In the genomic region with DNA sequence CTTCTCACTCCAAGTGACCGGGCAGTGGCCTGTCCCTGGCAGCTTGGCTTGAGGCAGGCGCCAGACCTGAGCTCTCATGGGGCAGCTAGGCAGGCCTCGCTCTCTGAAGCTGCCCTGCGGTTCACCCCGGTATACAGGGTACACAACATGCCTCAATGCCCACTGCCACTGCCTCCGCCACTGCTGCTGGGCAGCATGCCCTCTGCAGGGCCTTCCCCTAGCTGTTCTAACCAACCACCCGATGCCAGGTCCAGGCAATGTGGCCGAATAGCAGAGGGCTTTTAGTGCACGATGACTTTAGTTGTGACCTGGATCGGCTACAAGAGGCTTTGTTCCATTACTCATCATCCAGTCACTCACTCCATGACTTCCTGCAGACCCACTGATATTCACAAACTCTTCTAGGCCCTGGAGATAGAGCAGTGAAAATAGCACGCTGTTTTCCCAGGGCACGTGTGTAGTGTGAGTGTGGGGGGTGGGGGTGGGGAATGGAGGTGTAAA, we compare ENCODE assay signal across 8 cellular contexts. TPM values are rescaled to one million over a fixed set of nuclear protein-coding genes. Genes with fewer than 3 reads are reported as not detected.
A peak's percentile ranks its signal among the peaks of the same experiment; 100 is the strongest.
DNase-seq lines count a peak whose midpoint lies in the region; ATAC-seq and TF ChIP-seq lines count a peak whose summit lies in the region.

No MANE protein-coding gene starts in this region.

- peaks cover 85% of the 10 kb centered on the region for H3K4me1 ChIP-seq in suprapubic skin

- in situ Hi-C loops in brain microvascular endothelial cell (cut with HindIII; ENCODE audit: low pct_ligation_motif_present, low sequenced_read_pairs) = no loop called here

- peak; percentile 91 for DNase-seq in HT1080 (ENCODE audit: low read depth)
- DNase-seq in brain microvascular endothelial cell = peak; percentile 62
- peak; percentile 79 for DNase-seq in islet precursor cell
- DNase-seq in suprapubic skin (ENCODE audit: low spot score in 2 of 2) = no peak
- no peak for DNase-seq in KG1 (lab: John Stamatoyannopoulos, UW)
- DNase-seq in DMS114 treated with DMSO at 0.1 percent for 48 hours (lab: John Stamatoyannopoulos, UW; ENCODE audit: unreplicated experiment) = no peak

- peak overlapping the region; percentile 74 for H3K27ac ChIP-seq in brain microvascular endothelial cell
- H3K27ac ChIP-seq in suprapubic skin = peak overlapping the region; percentile 89

- 51% methylated on average over 12 of the region's 12 CpGs for WGBS in suprapubic skin

- H3K27me3 ChIP-seq in brain microvascular endothelial cell (replicated peaks) (no peaks in the 10 kb centered on the region), suprapubic skin (no peaks in the 10 kb centered on the region)

- H3K4me3 ChIP-seq in brain microvascular endothelial cell (ENCODE audit: low read depth, low read length) (peak overlapping the region; percentile 26), suprapubic skin (peak overlapping the region; percentile 19)

- no peaks in the 10 kb centered on the region for H3K36me3 ChIP-seq in brain microvascular endothelial cell (replicated peaks)
- no peaks in the 10 kb centered on the region for H3K36me3 ChIP-seq in suprapubic skin

- ATAC-seq in HG02973 (IDR thresholded peaks at IDR 0.05; ENCODE audit: unreplicated experiment) (no peak), HG03354 (IDR thresholded peaks at IDR 0.05; ENCODE audit: poor library complexity, severe bottlenecking, unreplicated experiment) (no peak)

- no peak for TF ChIP-seq POLR2A in suprapubic skin (IDR thresholded peaks at IDR 0.05)

- H3K9me3 ChIP-seq in suprapubic skin = no peaks in the 10 kb centered on the region

- TF ChIP-seq EP300 in suprapubic skin (IDR thresholded peaks at IDR 0.05) = no peak

- TF ChIP-seq CTCF in brain microvascular endothelial cell (IDR thresholded peaks at IDR 0.05; ENCODE audit: low read depth, low read length, missing control alignments) (no peak), suprapubic skin (IDR thresholded peaks at IDR 0.05) (no peak)

RNA-seq across cellular contexts. Expression of a gene that starts 19.7 kb away (rescaled TPM):
- total RNA-seq in HT1080 (2014; rRNA removed; shearing (Covaris generic)) = 27.2 and 37.0 TPM in 2 replicates
- polyA plus RNA-seq in HT1080 (2015; cell fraction: cytosol; rRNA removed) = 29.5 and 32.4 TPM in 2 replicates
- polyA plus RNA-seq in HT1080 (2015; cell fraction: nucleus; rRNA removed) = 14.0 and 16.8 TPM in 2 replicates
- 10 to 100 TPM; 60.0 to 86.8 (median 81.5) TPM for total RNA-seq in suprapubic skin

RNA-seq across cellular contexts. Expression of a gene that starts 30.4 kb away (rescaled TPM):
- not detected in 2 replicates for total RNA-seq in HT1080 (2014; rRNA removed; shearing (Covaris generic))
- polyA plus RNA-seq in HT1080 (2015; cell fraction: cytosol; rRNA removed) = not detected in 2 replicates
- polyA plus RNA-seq in HT1080 (2015; cell fraction: nucleus; rRNA removed) = not detected in 2 replicates
- total RNA-seq in suprapubic skin = not detected

Comparison
In these comparisons a context has a peak if more than half of its experiments do, and no peak if none do; other contexts are left out.
1. DNase-seq: peak in HT1080 (single experiment), brain microvascular endothelial cell (single experiment) and islet precursor cell (single experiment); none in suprapubic skin (0 of 2), KG1 (single experiment) and DMS114 treated with DMSO at 0.1 percent for 48 hours (single experiment).